In the genomic region with DNA sequence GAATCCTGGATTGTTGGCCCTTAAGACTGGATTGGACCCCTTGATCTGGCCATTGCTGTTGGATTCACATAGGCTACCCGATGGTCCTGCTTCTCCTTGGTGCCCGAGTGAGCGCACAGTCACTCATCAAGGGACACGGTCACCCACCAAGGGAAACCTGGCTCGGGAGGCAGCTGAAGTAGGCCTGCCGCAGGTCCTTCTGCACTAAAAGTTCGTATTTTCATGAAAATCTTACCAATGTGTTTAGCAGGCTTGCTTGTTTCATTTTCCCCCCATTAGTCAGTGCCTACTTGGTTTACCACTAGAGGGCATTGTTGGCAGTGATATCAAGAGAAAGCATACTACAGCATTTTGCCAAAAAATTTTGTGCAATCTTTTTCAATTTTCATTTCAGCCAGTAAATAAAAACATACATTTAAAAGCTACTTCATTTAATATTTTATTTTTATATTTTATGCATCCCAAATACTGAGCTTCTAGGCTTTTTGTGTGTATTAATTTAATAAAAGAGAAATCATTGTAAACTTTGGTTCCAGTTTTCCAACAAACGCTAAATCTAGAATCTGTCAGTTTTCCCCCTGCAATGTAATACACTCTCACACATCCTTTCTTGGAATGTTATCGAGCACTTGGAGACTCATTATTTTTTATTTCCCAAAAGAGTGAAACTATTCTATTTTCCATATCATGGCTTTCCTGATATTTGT, we compare ENCODE assay signal across 7 cellular contexts.
DNase-seq lines count a peak whose midpoint lies in the region; ATAC-seq and TF ChIP-seq lines count a peak whose summit lies in the region.

No MANE protein-coding gene starts in this region.

- H3K27ac ChIP-seq in DOHH2 (ENCODE audit: low read depth, low read length) = no peak overlapping the region
- H3K27ac ChIP-seq in KMS-11 = peak overlapping the region; percentile 59
- no peak overlapping the region for H3K27ac ChIP-seq in RWPE2 (ENCODE audit: poor library complexity, severe bottlenecking)

- H4K20me1 ChIP-seq in DOHH2 (ENCODE audit: control insufficient read depth, insufficient read depth, low read depth, low read length) (no peaks in the 10 kb centered on the region), KMS-11 (ENCODE audit: insufficient read depth) (no peaks in the 10 kb centered on the region)

- no peak for DNase-seq in RWPE2 (ENCODE audit: low spot score)
- DNase-seq in cerebellar cortex (ENCODE audit: low spot score) = peak; percentile 67
- peak; percentile 79 for DNase-seq in left kidney (ENCODE audit: low read depth, low spot score)
- peak; percentile 76 for DNase-seq in stromal cell of bone marrow (ENCODE audit: low read depth)

- H3K4me2 ChIP-seq in DOHH2 (ENCODE audit: low read length) = no peak overlapping the region
- H3K4me2 ChIP-seq in KMS-11 = peak overlapping the region; percentile 91

- H3K9me2 ChIP-seq in DOHH2 (replicated peaks; ENCODE audit: control insufficient read depth, low read length) = no peaks in the 10 kb centered on the region

- peak overlapping the region; percentile 97 for H2AFZ ChIP-seq in KMS-11 (ENCODE audit: low read depth)

- no peak overlapping the region for H3K4me3 ChIP-seq in DOHH2 (ENCODE audit: low read length)
- no peak overlapping the region for H3K4me3 ChIP-seq in KMS-11 (IDR thresholded peaks at IDR 0.05; ENCODE audit: insufficient read depth, low read depth, low read length)
- H3K4me3 ChIP-seq in RWPE2 (ENCODE audit: severe bottlenecking) = no peak overlapping the region

- peak; percentile 80 for TF ChIP-seq CTCF in DOHH2 (IDR thresholded peaks at IDR 0.05; ENCODE audit: low read depth, low read length, poor library complexity, severe bottlenecking)
- peak; percentile 90 for TF ChIP-seq CTCF in KMS-11 (conservative IDR thresholded peaks at IDR 0.05; ENCODE audit: low read depth, low read length)
- TF ChIP-seq CTCF in RWPE2 (IDR thresholded peaks at IDR 0.05; ENCODE audit: poor library complexity, severe bottlenecking) = peak; percentile 73

- H3K9ac ChIP-seq in KMS-11 = peak overlapping the region; percentile 72

- H3K27me3 ChIP-seq in DOHH2 (ENCODE audit: control insufficient read depth, low read length) (peaks cover 3% of the 10 kb centered on the region; the same call in 1 of the 2 replicates), KMS-11 (ENCODE audit: insufficient read depth, low read depth) (no peaks in the 10 kb centered on the region), RWPE2 (ENCODE audit: insufficient read depth, poor library complexity, severe bottlenecking) (no peaks in the 10 kb centered on the region)

- no peaks in the 10 kb centered on the region for H3K79me2 ChIP-seq in DOHH2 (ENCODE audit: control insufficient read depth, low read length)
- no peaks in the 10 kb centered on the region for H3K79me2 ChIP-seq in KMS-11 (ENCODE audit: insufficient read depth, low read depth)

- ATAC-seq in GM19395 (IDR thresholded peaks at IDR 0.05; ENCODE audit: unreplicated experiment) = peak; percentile 68
- ATAC-seq in RWPE2 (ENCODE audit: low read depth) = no peak

- H3K36me3 ChIP-seq in DOHH2 (ENCODE audit: control insufficient read depth, low read length) (no peaks in the 10 kb centered on the region), KMS-11 (ENCODE audit: insufficient read depth) (no peaks in the 10 kb centered on the region), RWPE2 (ENCODE audit: low read depth) (no peaks in the 10 kb centered on the region)

- H3K4me1 ChIP-seq in DOHH2 (ENCODE audit: control insufficient read depth, low read length) (no peaks in the 10 kb centered on the region), KMS-11 (ENCODE audit: low read depth, poor library complexity, severe bottlenecking) (peaks cover 13% of the 10 kb centered on the region), RWPE2 (ENCODE audit: insufficient read depth, poor library complexity, severe bottlenecking) (no peaks in the 10 kb centered on the region)

- H3K9me3 ChIP-seq in DOHH2 (ENCODE audit: control insufficient read depth, insufficient read depth, low read length) (no peaks in the 10 kb centered on the region), RWPE2 (ENCODE audit: severe bottlenecking) (no peaks in the 10 kb centered on the region)

- H3F3A ChIP-seq in DOHH2 (ENCODE audit: control insufficient read depth, insufficient read depth) = no peaks in the 10 kb centered on the region
